Comparison of ENCODE assay signal across 12 cellular contexts in genomic region chr7:22666732-22667131, GRCh38.
A peak's percentile ranks its signal among the peaks of the same experiment; 100 is the strongest.
DNase-seq lines count a peak whose midpoint lies in the region; ATAC-seq, FAIRE-seq and TF ChIP-seq lines count a peak whose summit lies in the region.
"Had no signal": no experiment of that assay in that cellular context is flagged by ENCODE, and none has a peak within 500 bp of the region (broad histone marks: within the 10 kb centered on the region; RNA-seq: fewer than 3 reads in every experiment).

No MANE protein-coding gene starts in this region.

- H3K9me3 Mint-ChIP-seq in astrocyte (ENCODE audit: unreplicated experiment) = no peaks in the 10 kb centered on the region

- TF ChIP-seq CTCF in astrocyte (IDR thresholded peaks at IDR 0.05; ENCODE audit: insufficient read depth, low read depth, low read length) (no peak), BE2C (IDR thresholded peaks at IDR 0.05; ENCODE audit: low read depth, low read length) (no peak)

- H3K4me3 ChIP-seq in MG63 (no peak overlapping the region), astrocyte (ENCODE audit: insufficient read depth, low read depth, low read length) (no peak overlapping the region), mesenchymal stem cell (ENCODE audit: insufficient read depth in 1 of 2, low read depth in 1 of 2, low read length in 2 of 2) (no peak overlapping the region), BE2C (ENCODE audit: low read depth, low read length) (no peak overlapping the region)

- H3K4me1 ChIP-seq in astrocyte (ENCODE audit: insufficient read depth, low read length) (peaks cover 57% of the 10 kb centered on the region), mesenchymal stem cell (ENCODE audit: control insufficient read depth, insufficient read depth, low read depth, low read length) (peaks cover 10% of the 10 kb centered on the region), BE2C (no peaks in the 10 kb centered on the region)

- H3K36me3 ChIP-seq in MG63 = no peaks in the 10 kb centered on the region
- H3K36me3 ChIP-seq in astrocyte (ENCODE audit: insufficient read depth, low read length) = no peaks in the 10 kb centered on the region
- H3K36me3 ChIP-seq in mesenchymal stem cell (ENCODE audit: control insufficient read depth in 1 of 2, insufficient read depth in 2 of 2, low read depth in 1 of 2, low read length in 2 of 2) = no peaks in the 10 kb centered on the region
- H3K36me3 ChIP-seq in BE2C = no peaks in the 10 kb centered on the region

- H3K4me3 Mint-ChIP-seq in astrocyte (ENCODE audit: unreplicated experiment) = no peak overlapping the region

- no peaks in the 10 kb centered on the region for H3K36me3 Mint-ChIP-seq in astrocyte (ENCODE audit: low read depth, unreplicated experiment)

- no peak overlapping the region for H3K23ac ChIP-seq in mesenchymal stem cell (ENCODE audit: low read length in 2 of 2)

- no peak for FAIRE-seq in astrocyte (lab: Jason Lieb, UNC)
- FAIRE-seq: D721Med, GM12891 had no signal

- H3K4me1 Mint-ChIP-seq in astrocyte (ENCODE audit: low read depth, unreplicated experiment) = peaks cover 45% of the 10 kb centered on the region

- ATAC-seq in HG03571 (IDR thresholded peaks at IDR 0.05; ENCODE audit: unreplicated experiment) = no peak
- ATAC-seq in HG03521 (IDR thresholded peaks at IDR 0.05; ENCODE audit: unreplicated experiment) = no peak

- H3K4me2 ChIP-seq in astrocyte (ENCODE audit: low read length) (peak overlapping the region; percentile 65), mesenchymal stem cell (ENCODE audit: low read length, poor library complexity, severe bottlenecking) (no peak overlapping the region)

- no peak overlapping the region for H3K14ac ChIP-seq in mesenchymal stem cell (ENCODE audit: low read length in 2 of 2)

- peak; percentile 78 for DNase-seq in EH (ENCODE audit: low read depth)
- peak; percentile 45 for DNase-seq in MG63
- peak; percentile 67 for DNase-seq in astrocyte (ENCODE audit: low read depth)
- no peak for DNase-seq in mesenchymal stem cell
- no peak for DNase-seq in activated T-cell treated with anti-CD3 and anti-CD28 coated beads for 4 hours
- DNase-seq in BE2C = no peak
- DNase-seq: activated naive CD8-positive, alpha-beta T cell treated with anti-CD3 and anti-CD28 coated beads, Interleukin-2, amount 10 ng/mL, durations not matched to agents 7 days and 5 days; effector memory CD4-positive, alpha-beta T cell had no signal

- no peaks in the 10 kb centered on the region for H3K79me2 ChIP-seq in astrocyte (ENCODE audit: insufficient read depth, low read length)

- 92% methylated on average over 1 of the region's 1 CpG for WGBS in mesenchymal stem cell

- peak overlapping the region in 1 of 2 experiments; percentile 79 for H3K4ac ChIP-seq in mesenchymal stem cell (ENCODE audit: low read depth in 1 of 2, low read length in 2 of 2)

- no peaks in the 10 kb centered on the region for H4K20me1 ChIP-seq in astrocyte (ENCODE audit: insufficient read depth, low read length)

- H4K91ac ChIP-seq in mesenchymal stem cell (ENCODE audit: low read length) = no peak overlapping the region

- H3K79me1 ChIP-seq in mesenchymal stem cell (replicated peaks; ENCODE audit: low read length, poor library complexity, severe bottlenecking) = no peaks in the 10 kb centered on the region

- H2BK12ac ChIP-seq in mesenchymal stem cell (ENCODE audit: low read length in 2 of 2) = peak overlapping the region; percentile 59 to 90

- no peak overlapping the region for H2BK5ac ChIP-seq in mesenchymal stem cell (ENCODE audit: low read depth, low read length, poor library complexity, severe bottlenecking)

- H3K9ac ChIP-seq in astrocyte (ENCODE audit: low read length) (peak overlapping the region; percentile 77), mesenchymal stem cell (ENCODE audit: low read length) (no peak overlapping the region)

- H3K27me3 Mint-ChIP-seq in astrocyte (ENCODE audit: low read depth, unreplicated experiment) = no peaks in the 10 kb centered on the region

- H2AFZ ChIP-seq in astrocyte (ENCODE audit: low read depth, low read length) (no peak overlapping the region), mesenchymal stem cell (ENCODE audit: low read depth, low read length) (no peak overlapping the region)

- H2AK5ac ChIP-seq in mesenchymal stem cell (ENCODE audit: low read length, severe bottlenecking) = no peak overlapping the region

- H3K27ac Mint-ChIP-seq in astrocyte (ENCODE audit: unreplicated experiment) = peak overlapping the region; percentile 55

- H4K8ac ChIP-seq in mesenchymal stem cell (ENCODE audit: low read length) = no peak overlapping the region

- H3K27ac ChIP-seq in astrocyte (ENCODE audit: low read depth, low read length) (peak overlapping the region; percentile 93), mesenchymal stem cell (ENCODE audit: low read length, poor library complexity, severe bottlenecking) (no peak overlapping the region)

- peak overlapping the region in 1 of 2 experiments; percentile 11 for H3K18ac ChIP-seq in mesenchymal stem cell (ENCODE audit: low read depth in 1 of 2, low read length in 2 of 2)

- no peak overlapping the region for H2BK120ac ChIP-seq in mesenchymal stem cell (ENCODE audit: low read depth, low read length)

- H3K27me3 ChIP-seq in MG63 (no peaks in the 10 kb centered on the region), astrocyte (ENCODE audit: insufficient read depth, low read length) (no peaks in the 10 kb centered on the region), mesenchymal stem cell (ENCODE audit: control insufficient read depth in 1 of 2, insufficient read depth in 1 of 2, low read length in 2 of 2) (no peaks in the 10 kb centered on the region), BE2C (peaks cover 13% of the 10 kb centered on the region)

- peaks cover 3% of the 10 kb centered on the region; the same call in 1 of the 2 replicates for H3K9me3 ChIP-seq in MG63
- H3K9me3 ChIP-seq in astrocyte (ENCODE audit: insufficient read depth, low read depth, low read length) = no peaks in the 10 kb centered on the region
- no peaks in the 10 kb centered on the region for H3K9me3 ChIP-seq in mesenchymal stem cell (ENCODE audit: control insufficient read depth, low read length)
- H3K9me3 ChIP-seq in BE2C = no peaks in the 10 kb centered on the region

- no peak overlapping the region for H2BK15ac ChIP-seq in mesenchymal stem cell (ENCODE audit: low read depth, poor library complexity, severe bottlenecking)

Comparison
In these comparisons a context has a peak if more than half of its experiments do, and no peak if none do; other contexts are left out.
1. DNase-seq: peak in EH (single experiment), MG63 (single experiment) and astrocyte (single experiment); none in mesenchymal stem cell (single experiment), activated T-cell treated with anti-CD3 and anti-CD28 coated beads for 4 hours (single experiment) and BE2C (single experiment).